13 cellular contexts compared by ENCODE assay signal in the genomic region with DNA sequence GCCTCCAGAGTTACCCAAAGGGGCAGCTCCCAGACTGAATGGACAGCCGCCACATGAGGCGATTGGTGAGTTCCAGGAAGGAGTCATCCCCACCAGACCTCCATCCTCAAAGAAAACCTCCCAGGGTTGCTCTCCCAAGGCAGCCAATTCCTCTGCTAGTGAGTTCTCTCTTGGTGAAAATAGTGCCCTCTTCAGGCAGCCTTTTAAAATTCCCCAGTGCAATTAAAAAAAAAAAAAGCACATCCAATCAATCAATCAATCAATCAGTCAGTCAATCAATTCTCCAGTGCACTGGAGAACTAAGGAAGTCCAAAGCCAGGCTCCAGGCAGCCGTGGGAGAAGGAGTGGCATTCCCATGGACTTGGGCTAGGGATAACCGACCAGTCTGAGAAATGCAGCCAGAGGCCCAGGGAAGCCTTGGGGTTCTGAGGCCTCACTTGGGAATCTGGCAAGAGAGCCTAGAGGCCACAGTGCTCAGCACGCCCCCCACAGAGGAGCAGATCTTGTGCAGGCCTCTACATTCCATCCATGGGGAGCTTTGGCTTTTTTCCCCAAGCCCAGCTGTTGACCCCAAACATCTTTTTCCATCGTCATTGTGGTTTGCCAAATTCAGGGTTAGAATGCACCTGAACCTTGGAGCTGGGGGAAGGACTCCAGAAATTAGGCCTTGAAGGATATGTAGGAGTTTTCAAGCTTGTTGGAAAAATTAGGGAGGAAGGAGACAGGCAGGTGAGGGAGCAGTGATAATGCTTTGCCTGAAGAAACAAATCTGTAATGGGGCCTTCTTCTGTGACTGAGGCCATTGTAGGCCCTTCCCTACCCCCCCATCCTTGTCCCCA. TPM values are rescaled to one million over a fixed set of nuclear protein-coding genes. Genes with fewer than 3 reads are reported as not detected.
DNase-seq lines count a peak whose midpoint lies in the region; ATAC-seq and TF ChIP-seq lines count a peak whose summit lies in the region.
"Had no signal": no experiment of that assay in that cellular context is flagged by ENCODE, and none has a peak within 500 bp of the region (broad histone marks: within the 10 kb centered on the region; RNA-seq: fewer than 3 reads in every experiment).

No MANE protein-coding gene starts in this region.

- intact Hi-C loops in colonic mucosa (cut with DNase I), result no loop called here

- TF ChIP-seq CTCF in GM12872 (IDR thresholded peaks at IDR 0.05; ENCODE audit: insufficient read depth, low read depth, low read length), result 0 out of 3 replicates have a peak, but pooled peaks have one; percentile 11
- peak; percentile 32 for TF ChIP-seq CTCF in NB4 (IDR thresholded peaks at IDR 0.05; ENCODE audit: low read depth, low read length)
- no peak for TF ChIP-seq CTCF in colonic mucosa (IDR thresholded peaks at IDR 0.05)
- peak; percentile 16 for TF ChIP-seq CTCF in osteocyte (IDR thresholded peaks at IDR 0.05)

- H3K4me1 ChIP-seq in colonic mucosa, result no peaks in the 10 kb centered on the region
- H3K4me1 ChIP-seq in effector memory CD4-positive, alpha-beta T cell (ENCODE audit: control insufficient read depth, insufficient read depth, low read length, poor library complexity, severe bottlenecking), result no peaks in the 10 kb centered on the region

- no peak for TF ChIP-seq POLR2A in NB4 (IDR thresholded peaks at IDR 0.05; ENCODE audit: extremely low read depth, insufficient read length)

- no peak overlapping the region for H3K4me3 Mint-ChIP-seq in osteocyte (ENCODE audit: unreplicated experiment)
- H3K4me3 Mint-ChIP-seq in T-helper 2 cell treated with Interferon-gamma antibody and Interleukin-4, amounts not matched to agents 5 μg/mL and 100 μg/mL, for 36 hours, result no peak overlapping the region
- H3K4me3 Mint-ChIP-seq: natural killer cell treated with Interleukin-12 subunit alpha and Interleukin-12 subunit beta and Interleukin-15 and Interleukin-18, amount 100 ng/mL, for 72 hours had no signal

- H3K9ac ChIP-seq in colonic mucosa (ENCODE audit: low read depth in 2 of 2, low read length in 2 of 2), result no peak overlapping the region

- H3K27ac Mint-ChIP-seq in osteocyte (ENCODE audit: unreplicated experiment), result peak overlapping the region; percentile 56
- no peak overlapping the region for H3K27ac Mint-ChIP-seq in T-helper 2 cell treated with Interferon-gamma antibody and Interleukin-4, amounts not matched to agents 5 μg/mL and 100 μg/mL, for 36 hours
- H3K27ac Mint-ChIP-seq: natural killer cell treated with Interleukin-12 subunit alpha and Interleukin-12 subunit beta and Interleukin-15 and Interleukin-18, amount 100 ng/mL, for 72 hours had no signal

- no peaks in the 10 kb centered on the region for H3K9me3 Mint-ChIP-seq in osteocyte (ENCODE audit: unreplicated experiment)
- no peaks in the 10 kb centered on the region for H3K9me3 Mint-ChIP-seq in T-helper 2 cell treated with Interferon-gamma antibody and Interleukin-4, amounts not matched to agents 5 μg/mL and 100 μg/mL, for 36 hours
- H3K9me3 Mint-ChIP-seq: natural killer cell treated with Interleukin-12 subunit alpha and Interleukin-12 subunit beta and Interleukin-15 and Interleukin-18, amount 100 ng/mL, for 72 hours had no signal

- H3K36me3 ChIP-seq in colonic mucosa, result no peaks in the 10 kb centered on the region
- no peaks in the 10 kb centered on the region for H3K36me3 ChIP-seq in effector memory CD4-positive, alpha-beta T cell (ENCODE audit: control insufficient read depth, insufficient read depth, low read length)

- peak; percentile 30 for DNase-seq in NB4 (ENCODE audit: low read depth)
- no peak for DNase-seq in colonic mucosa
- no peak for DNase-seq in osteocyte (ENCODE audit: extremely low spot score, unreplicated experiment)
- no peak for DNase-seq in stimulated activated CD4-positive, alpha-beta T cell treated with anti-CD3 and anti-CD28 coated beads, Interleukin-2, amount 100 ng/mL, for 48 hours
- no peak for DNase-seq in T-helper 2 cell treated with Interferon-gamma antibody and Interleukin-4, amounts not matched to agents 5 μg/mL and 100 μg/mL, for 36 hours (ENCODE audit: low spot score)
- no peak for DNase-seq in effector memory CD4-positive, alpha-beta T cell
- DNase-seq: activated CD8-positive, alpha-beta memory T cell treated with anti-CD3 and anti-CD28 coated beads for 24 hours; NCI-H1417 treated with DMSO at 0.1 percent for 48 hours; stimulated activated CD4-positive, alpha-beta T cell treated with anti-CD3 and anti-CD28 coated beads, Interleukin-4, amount 100 ng/mL, for 24 hours had no signal

- H3K9me3 ChIP-seq in colonic mucosa, result no peaks in the 10 kb centered on the region
- H3K9me3 ChIP-seq in effector memory CD4-positive, alpha-beta T cell (ENCODE audit: control insufficient read depth, low read length), result no peaks in the 10 kb centered on the region

- H3K4me1 Mint-ChIP-seq in osteocyte (ENCODE audit: unreplicated experiment), result peaks cover 32% of the 10 kb centered on the region
- no peaks in the 10 kb centered on the region for H3K4me1 Mint-ChIP-seq in T-helper 2 cell treated with Interferon-gamma antibody and Interleukin-4, amounts not matched to agents 5 μg/mL and 100 μg/mL, for 36 hours (ENCODE audit: low read depth)

- H3K4me3 ChIP-seq in NB4 (ENCODE audit: low read depth, low read length), result no peak overlapping the region
- H3K4me3 ChIP-seq in colonic mucosa, result no peak overlapping the region
- no peak overlapping the region for H3K4me3 ChIP-seq in effector memory CD4-positive, alpha-beta T cell (ENCODE audit: insufficient read depth, low read depth, low read length, poor library complexity, severe bottlenecking)

- no peaks in the 10 kb centered on the region for H3K27me3 ChIP-seq in colonic mucosa
- H3K27me3 ChIP-seq in effector memory CD4-positive, alpha-beta T cell (replicated peaks; ENCODE audit: control insufficient read depth, insufficient read depth, low read length, poor library complexity, severe bottlenecking), result peaks cover 14% of the 10 kb centered on the region

- H3K27me3 Mint-ChIP-seq in osteocyte (ENCODE audit: unreplicated experiment), result no peaks in the 10 kb centered on the region
- H3K27me3 Mint-ChIP-seq in T-helper 2 cell treated with Interferon-gamma antibody and Interleukin-4, amounts not matched to agents 5 μg/mL and 100 μg/mL, for 36 hours (ENCODE audit: low read depth), result peaks cover 29% of the 10 kb centered on the region

- no peaks in the 10 kb centered on the region for H3K36me3 Mint-ChIP-seq in osteocyte (ENCODE audit: unreplicated experiment)
- H3K36me3 Mint-ChIP-seq in T-helper 2 cell treated with Interferon-gamma antibody and Interleukin-4, amounts not matched to agents 5 μg/mL and 100 μg/mL, for 36 hours (ENCODE audit: low read depth), result no peaks in the 10 kb centered on the region
- H3K36me3 Mint-ChIP-seq: natural killer cell treated with Interleukin-12 subunit alpha and Interleukin-12 subunit beta and Interleukin-15 and Interleukin-18, amount 100 ng/mL, for 72 hours had no signal

- no peak for ATAC-seq in GM19455 (IDR thresholded peaks at IDR 0.05; ENCODE audit: unreplicated experiment)
- ATAC-seq: natural killer cell treated with Interleukin-12 subunit alpha and Interleukin-12 subunit beta and Interleukin-15 and Interleukin-18, amount 100 ng/mL, for 72 hours; Right ventricle myocardium inferior had no signal

- peak overlapping the region; percentile 55 for H3K27ac ChIP-seq in colonic mucosa
- H3K27ac ChIP-seq in effector memory CD4-positive, alpha-beta T cell (ENCODE audit: insufficient read depth, low read length, poor library complexity, severe bottlenecking), result no peak overlapping the region

RNA-seq across cellular contexts. Expression of a gene that starts 4.8 kb away (rescaled TPM):
- 10 to 100 TPM; 36.3 to 71.1 TPM for total RNA-seq in colonic mucosa
- 1.5 and 2.0 TPM in 2 replicates for total RNA-seq in osteocyte
- total RNA-seq: natural killer cell treated with Interleukin-12 subunit alpha and Interleukin-12 subunit beta and Interleukin-15 and Interleukin-18, amount 100 ng/mL, for 72 hours had no signal

Comparison
In these comparisons a context has a peak if more than half of its experiments do, and no peak if none do; other contexts are left out.
1. RNA of a gene that starts 4.8 kb away (total RNA-seq): 36.3 to 71.1 TPM in colonic mucosa; 1.5 to 2.0 TPM in osteocyte; every median in the first group is over 10 times any median in the second.